9 cellular contexts compared by ENCODE assay signal in the genomic region with DNA sequence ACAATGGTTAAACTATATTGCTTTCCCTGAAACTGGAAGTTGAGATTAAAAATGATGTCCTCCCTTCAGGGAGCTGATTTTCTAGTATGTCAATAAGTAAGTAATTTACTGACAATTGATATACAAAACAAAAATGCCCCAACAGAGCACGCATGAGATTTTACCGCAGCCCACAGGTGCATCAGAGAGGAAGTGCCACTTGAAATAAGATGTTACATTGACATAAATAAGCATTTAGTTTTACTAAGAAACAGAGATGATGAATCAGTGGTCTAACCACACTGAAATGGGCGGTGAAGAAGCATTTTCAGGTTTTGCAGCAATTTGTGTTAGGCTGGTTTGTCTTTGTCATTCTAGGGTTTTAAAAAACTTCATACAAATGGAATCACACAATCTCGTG. TPM values are rescaled to one million over a fixed set of nuclear protein-coding genes. Genes with fewer than 3 reads are reported as not detected.
A peak's percentile ranks its signal among the peaks of the same experiment; 100 is the strongest.
DNase-seq lines count a peak whose midpoint lies in the region; ATAC-seq and TF ChIP-seq lines count a peak whose summit lies in the region.
"Had no signal": no experiment of that assay in that cellular context is flagged by ENCODE, and none has a peak within 500 bp of the region (broad histone marks: within the 10 kb centered on the region; RNA-seq: fewer than 3 reads in every experiment).

No MANE protein-coding gene starts in this region.

- H3K4me3 ChIP-seq in CD8-positive, alpha-beta T cell (ENCODE audit: low read depth, low read length): peak overlapping the region; percentile 19
- no peak overlapping the region for H3K4me3 ChIP-seq in transverse colon
- H3K4me3 ChIP-seq in left lung: no peak overlapping the region

- no peaks in the 10 kb centered on the region for H3K36me3 ChIP-seq in CD8-positive, alpha-beta T cell (ENCODE audit: insufficient read depth, low read length)
- no peaks in the 10 kb centered on the region for H3K36me3 ChIP-seq in transverse colon
- no peaks in the 10 kb centered on the region for H3K36me3 ChIP-seq in left lung

- no peaks in the 10 kb centered on the region for H3K27me3 Mint-ChIP-seq in CD8-positive, alpha-beta T cell (ENCODE audit: low read depth)

- POLR2A ChIA-PET in CD8-positive, alpha-beta T cell (lab: Charles Lee): interaction anchor here (0.6 to 2.8 kb wide), 11 partner anchors 16 to 127 kb away, joined by 3 to 20 read pairs (median 6); a partner anchor contains a TSS

- intact Hi-C loops in CD8-positive, alpha-beta T cell (cut with DNase I, micrococcal nuclease): loop anchor here (1.0 to 5.0 kb wide), 9 partner anchors 15 to 471 kb away; a partner anchor contains a TSS
- intact Hi-C loops in transverse colon (cut with DNase I; ENCODE audit: low total_unique reads): no loop called here
- intact Hi-C loops in left lung (cut with DNase I): no loop called here

- H3K9me3 ChIP-seq in CD8-positive, alpha-beta T cell (ENCODE audit: low read length): no peaks in the 10 kb centered on the region
- H3K9me3 ChIP-seq in transverse colon: no peaks in the 10 kb centered on the region
- H3K9me3 ChIP-seq in left lung: no peaks in the 10 kb centered on the region

- peak; percentile 59 for ATAC-seq in CD8-positive, alpha-beta T cell
- ATAC-seq in GM21576 (IDR thresholded peaks at IDR 0.05; ENCODE audit: unreplicated experiment) (peak; percentile 84), left lung (no peak)

- in situ Hi-C loops in transverse colon (cut with MboI; ENCODE audit: low pct_ligation_motif_present in 1 of 4, low pct_unique_long_range_greater_than_20kb in 1 of 4, low sequenced_read_pairs in 3 of 4): loop anchor here in 2 of 4 donors (10.0 kb wide), 1 partner anchor 183 kb away; no protein-coding TSS in a partner anchor

- no peak for TF ChIP-seq POLR2A in transverse colon (IDR thresholded peaks at IDR 0.05)

- H3K36me3 Mint-ChIP-seq in CD8-positive, alpha-beta T cell: no peaks in the 10 kb centered on the region

- H3K4me3 Mint-ChIP-seq in CD8-positive, alpha-beta T cell: peak overlapping the region; percentile 77

- CTCF ChIA-PET in CD8-positive, alpha-beta T cell (lab: Charles Lee): interaction anchor here (0.7 to 3.9 kb wide), 14 partner anchors 10 to 410 kb away, joined by 3 to 39 read pairs (median 10); a partner anchor contains a TSS

- DNase-seq in CD8-positive, alpha-beta T cell: peak; percentile 44 to 90 (median 67)
- peak; percentile 86 for DNase-seq in MV-4-11 (lab: John Stamatoyannopoulos, UW)
- peak; percentile 78 for DNase-seq in activated naive CD4-positive, alpha-beta T cell treated with Interleukin-2 at 50 U/mL for 16 hours
- peak; percentile 67 for DNase-seq in transverse colon
- DNase-seq in dermis blood vessel endothelial cell: no peak
- no peak for DNase-seq in NCI-H1092 treated with DMSO at 0.1 percent for 48 hours (lab: John Stamatoyannopoulos, UW)
- DNase-seq in left lung: no peak

- TF ChIP-seq CTCF in CD8-positive, alpha-beta T cell (IDR thresholded peaks at IDR 0.05): no peak
- TF ChIP-seq CTCF in transverse colon (IDR thresholded peaks at IDR 0.05) (no peak), left lung (IDR thresholded peaks at IDR 0.05) (no peak)

- H3K4me1 ChIP-seq in CD8-positive, alpha-beta T cell (ENCODE audit: insufficient read depth, low read length): peaks cover 60% of the 10 kb centered on the region
- H3K4me1 ChIP-seq in transverse colon: peaks cover 0 to 19% (median 4%) of the 10 kb centered on the region in 4 donors
- peaks cover 0 to 27% of the 10 kb centered on the region in 2 donors for H3K4me1 ChIP-seq in left lung

- 59 to 73% methylated on average over 4 of the region's 4 CpGs for WGBS in transverse colon (ENCODE audit: low coverage in 1 of 2), 2 donors

- H3K27ac Mint-ChIP-seq in CD8-positive, alpha-beta T cell: peak overlapping the region; percentile 97

- H3K9me3 Mint-ChIP-seq in CD8-positive, alpha-beta T cell: peaks cover 2% of the 10 kb centered on the region

- no peaks in the 10 kb centered on the region for H3K27me3 ChIP-seq in CD8-positive, alpha-beta T cell (ENCODE audit: insufficient read depth, low read length)
- no peaks in the 10 kb centered on the region for H3K27me3 ChIP-seq in transverse colon
- H3K27me3 ChIP-seq in left lung: no peaks in the 10 kb centered on the region

- no peak for TF ChIP-seq EP300 in transverse colon (IDR thresholded peaks at IDR 0.05; ENCODE audit: low read depth)

- H3K27ac ChIP-seq in CD8-positive, alpha-beta T cell (ENCODE audit: low read depth, low read length): peak overlapping the region; percentile 68
- peak overlapping the region in 3 of 4 donors; percentile 33 to 48 (median 45) for H3K27ac ChIP-seq in transverse colon
- no peak overlapping the region for H3K27ac ChIP-seq in left lung

- peaks cover 67% of the 10 kb centered on the region for H3K4me1 Mint-ChIP-seq in CD8-positive, alpha-beta T cell (ENCODE audit: low read depth)

RNA-seq across cellular contexts. Expression of a gene that starts 8.8 kb away (rescaled TPM):
- total RNA-seq in CD8-positive, alpha-beta T cell: 1 to 10 TPM; 1.1 to 1.4 TPM
- total RNA-seq in transverse colon (1 to 10 TPM in 1 of 4 donors, not detected in 3; 2.7 TPM), dermis blood vessel endothelial cell (not detected in 2 replicates), left lung (not detected)
- total RNA-seq: lung microvascular endothelial cell had no signal

RNA-seq across cellular contexts. Expression of a gene that starts 19.0 kb away (rescaled TPM):
- 100 to 1,000 TPM; 502 to 504 TPM for total RNA-seq in CD8-positive, alpha-beta T cell
- total RNA-seq in transverse colon (10 to 100 TPM in 1 of 4 donors, 1 to 10 TPM in 1, not detected in 2; 7.8 to 19.2 TPM), dermis blood vessel endothelial cell (0.23 and 1.5 TPM in 2 replicates), left lung (1 to 10 TPM; 4.4 to 6.5 TPM)

Comparison
In these comparisons a context has a peak if more than half of its experiments do, and no peak if none do; other contexts are left out.
1. DNase-seq: peak in CD8-positive, alpha-beta T cell (7 of 7), MV-4-11 (single experiment), activated naive CD4-positive, alpha-beta T cell treated with Interleukin-2 at 50 U/mL for 16 hours (single experiment) and transverse colon (single experiment); none in dermis blood vessel endothelial cell (single experiment), NCI-H1092 treated with DMSO at 0.1 percent for 48 hours (single experiment) and left lung (0 of 2).
2. H3K27ac ChIP-seq: peak in CD8-positive, alpha-beta T cell (single experiment) and transverse colon (3 of 4); none in left lung (0 of 2).
3. RNA of a gene that starts 19.0 kb away (total RNA-seq): 502 to 504 TPM in CD8-positive, alpha-beta T cell; 7.8 to 19.2 TPM in transverse colon, 4.4 to 6.5 TPM in left lung and 0.23 to 1.5 TPM in dermis blood vessel endothelial cell; every median in the first group is over 10 times any median in the second.
4. intact Hi-C loops: an anchor here in CD8-positive, alpha-beta T cell (1.0 to 5.0 kb wide); none called in transverse colon and left lung.